Comparison of ENCODE assay signal across 27 cellular contexts in the genomic region with DNA sequence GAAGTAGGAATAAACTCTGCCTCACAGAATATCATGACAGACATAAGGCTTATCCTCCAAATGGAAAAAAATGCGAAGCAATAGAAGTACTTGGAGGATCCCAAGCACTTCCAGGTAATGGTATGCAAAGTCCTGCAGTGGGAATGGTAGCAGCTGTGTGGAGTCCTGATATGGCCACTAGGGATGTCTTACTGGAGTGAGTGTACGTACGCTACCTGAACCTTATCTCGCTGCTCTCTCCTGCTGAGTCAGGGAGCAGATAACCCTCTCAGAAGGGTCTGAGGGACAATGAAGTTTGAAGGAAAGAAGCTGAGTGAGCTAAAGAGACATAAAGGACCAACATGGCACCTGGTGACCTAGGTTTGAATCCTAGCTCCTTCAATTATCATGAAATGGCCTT. TPM values are rescaled to one million over a fixed set of nuclear protein-coding genes. Genes with fewer than 3 reads are reported as not detected.
DNase-seq lines count a peak whose midpoint lies in the region; ATAC-seq, FAIRE-seq and TF ChIP-seq lines count a peak whose summit lies in the region.
"Had no signal": no experiment of that assay in that cellular context is flagged by ENCODE, and none has a peak within 500 bp of the region (broad histone marks: within the 10 kb centered on the region; RNA-seq: fewer than 3 reads in every experiment).

No MANE protein-coding gene starts in this region.

- H4K20me1 ChIP-seq in HepG2 (ENCODE audit: insufficient read depth, low read length) (no peaks in the 10 kb centered on the region), H9 (ENCODE audit: control insufficient read depth, insufficient read depth, insufficient read length) (no peaks in the 10 kb centered on the region)
- H4K20me1 ChIP-seq: BLaER1 treated with 17β-estradiol and CSF1 and Interleukin-3, amounts not matched to agents 10 nM and 100 nM had no signal

- TF ChIP-seq EP300 in HepG2 (IDR thresholded peaks at IDR 0.05; ENCODE audit: low read depth in 2 of 2, low read length in 2 of 2) (no peak), HepG2 (CRISPR knock-in tag; IDR thresholded peaks at IDR 0.05; ENCODE audit: borderline replicate concordance) (no peak)

- H3K4me1 ChIP-seq in HepG2 (ENCODE audit: insufficient read depth, low read length) (no peaks in the 10 kb centered on the region), right lobe of liver (peaks cover 0 to 8% (median 0%) of the 10 kb centered on the region in 4 donors), H9 (ENCODE audit: insufficient read depth, low read length) (no peaks in the 10 kb centered on the region), body of pancreas (peaks cover 4% of the 10 kb centered on the region), pancreas (no peaks in the 10 kb centered on the region)
- H3K4me1 ChIP-seq: A549, SJSA1 had no signal

- no peak overlapping the region for H3K4me3 Mint-ChIP-seq in H9

- DNase-seq in HepG2 (ENCODE audit: low spot score), result no peak
- DNase-seq in right lobe of liver, result no peak
- no peak for DNase-seq in H9
- DNase-seq in body of pancreas, result peak; percentile 31 to 58 (median 47)
- peak in 4 of 6 donors; percentile 25 to 42 (median 28) for DNase-seq in pancreas
- DNase-seq in RWPE1 (ENCODE audit: low spot score), result no peak
- DNase-seq in SW 1271 (lab: John Stamatoyannopoulos, UW), result no peak
- DNase-seq: CD4-positive, alpha-beta memory T cell; COR-L47; DMS53; GOT3; HCEC 1CT; NCI-H1105 treated with DMSO at 0.1 percent for 48 hours; NCI-H146; NCI-H1930; NCI-H2107; NCI-H446; NCI-H524 treated with DMSO at 0.1 percent for 48 hours; NCI-H774; PC-3; Right ventricle myocardium superior had no signal

- in situ Hi-C loops in HepG2 (cut with HindIII; ENCODE audit: extremely low pct_ligation_motif_present, low pct_unique_long_range_greater_than_20kb), result no loop called here

- no peak overlapping the region for H2BK5ac ChIP-seq in H9 (ENCODE audit: insufficient read length, low read length)

- no peak overlapping the region for H2AFZ ChIP-seq in HepG2 (ENCODE audit: low read length)
- no peak overlapping the region for H2AFZ ChIP-seq in H9 (ENCODE audit: low read length)

- H3K4me1 Mint-ChIP-seq in H9, result no peaks in the 10 kb centered on the region

- no peaks in the 10 kb centered on the region; the same call in 1 of the 2 replicates for H3K27me3 Mint-ChIP-seq in H9 (ENCODE audit: low read depth)

- H4K91ac ChIP-seq in H9 (ENCODE audit: insufficient read length, low read depth, low read length), result no peak overlapping the region

- no peak overlapping the region for H3K27ac Mint-ChIP-seq in H9

- H3K23ac ChIP-seq in H9 (ENCODE audit: insufficient read length, low read depth, low read length), result no peak overlapping the region

- no peaks in the 10 kb centered on the region for H3K23me2 ChIP-seq in H9 (ENCODE audit: insufficient read length, low read depth, low read length, poor library complexity, severe bottlenecking)

- H3K4me2 ChIP-seq in HepG2 (ENCODE audit: low read depth, low read length) (no peak overlapping the region), H9 (ENCODE audit: insufficient read depth, insufficient read length, low read length) (no peak overlapping the region)
- H3K4me2 ChIP-seq: A549 had no signal

- H3K18ac ChIP-seq in H9 (ENCODE audit: insufficient read length, low read depth, low read length), result no peak overlapping the region

- H3K27me3 ChIP-seq in HepG2 (ENCODE audit: control insufficient read depth in 1 of 2, insufficient read depth in 2 of 2, low read length in 2 of 2) (no peaks in the 10 kb centered on the region), right lobe of liver (no peaks in the 10 kb centered on the region), H9 (ENCODE audit: insufficient read depth, low read length) (no peaks in the 10 kb centered on the region), body of pancreas (no peaks in the 10 kb centered on the region), pancreas (peaks cover 0 to 3% (median 0%) of the 10 kb centered on the region in 4 donors)
- H3K27me3 ChIP-seq: BLaER1 treated with 17β-estradiol and CSF1 and Interleukin-3, amounts not matched to agents 10 nM and 100 nM; SJSA1 had no signal

- CTCF ChIA-PET in HepG2 (lab: Yijun Ruan, JAX; ENCODE audit: low intra/inter-chr PET ratio, low total read pairs), result no interaction called here
- CTCF ChIA-PET in RWPE1 (lab: Yijun Ruan, JAX), result no interaction called here

- WGBS in HepG2 (ENCODE audit: low lambda C conversion rate), result 2% methylated on average over 4 of the region's 4 CpGs
- 73% methylated on average over 4 of the region's 4 CpGs for WGBS in right lobe of liver (ENCODE audit: insufficient coverage, low coverage, low lambda C conversion rate, missing lambda C conversion rate)
- no CpG with 5 or more reads among the region's 4 CpGs for WGBS in H9 (ENCODE audit: extremely low coverage, insufficient read length, low lambda C conversion rate)
- WGBS in body of pancreas, 2 donors, result 45 to 54% methylated on average over 4 of the region's 4 CpGs
- WGBS in pancreas, 2 donors, result 29 to 35% methylated on average over 4 of the region's 4 CpGs

- no peaks in the 10 kb centered on the region for H3K9me3 Mint-ChIP-seq in H9
- H3K9me3 Mint-ChIP-seq: CD4-positive, alpha-beta memory T cell had no signal

- no peak overlapping the region for H2BK12ac ChIP-seq in H9 (ENCODE audit: insufficient read length, low read depth, low read length)

- no peak overlapping the region for H3K9ac ChIP-seq in HepG2 (ENCODE audit: insufficient read depth, low read depth, low read length)
- no peak overlapping the region for H3K9ac ChIP-seq in H9 (ENCODE audit: extremely low read depth, insufficient read length, low read length)

- no peak overlapping the region for H3K56ac ChIP-seq in H9 (ENCODE audit: insufficient read length, low read depth, low read length)

- H3K79me2 ChIP-seq in HepG2 (ENCODE audit: insufficient read depth, low read length), result no peaks in the 10 kb centered on the region
- no peaks in the 10 kb centered on the region for H3K79me2 ChIP-seq in H9 (ENCODE audit: insufficient read depth, low read length)

- H3K4ac ChIP-seq in H9 (ENCODE audit: low read depth, low read length), result no peak overlapping the region

- TF ChIP-seq POLR2A in HepG2 (IDR thresholded peaks at IDR 0.05; ENCODE audit: insufficient read depth in 1 of 2, low read depth in 2 of 2, low read length in 2 of 2), result no peak
- no peak for TF ChIP-seq POLR2A in right lobe of liver (IDR thresholded peaks at IDR 0.05)
- TF ChIP-seq POLR2A in body of pancreas (IDR thresholded peaks at IDR 0.05), result no peak

- H3K36me3 ChIP-seq in HepG2 (replicated peaks in 1 of 2; ENCODE audit: control insufficient read depth in 1 of 2, insufficient read depth in 2 of 2, low read length in 2 of 2) (no peaks in the 10 kb centered on the region), right lobe of liver (no peaks in the 10 kb centered on the region), body of pancreas (replicated peaks in 1 of 2; ENCODE audit: insufficient read depth in 1 of 2, low read depth in 2 of 2) (no peaks in the 10 kb centered on the region), pancreas (no peaks in the 10 kb centered on the region)
- H3K36me3 ChIP-seq: BLaER1 treated with 17β-estradiol and CSF1 and Interleukin-3, amounts not matched to agents 10 nM and 100 nM; SJSA1 had no signal

- no peak overlapping the region for H4K8ac ChIP-seq in H9 (replicated peaks; ENCODE audit: insufficient read length, low read depth, low read length)

- no peak overlapping the region for H3T11ph ChIP-seq in H9 (ENCODE audit: low read length)

- H3K4me3 ChIP-seq in HepG2 (replicated peaks in 1 of 3; ENCODE audit: insufficient read depth in 1 of 3, low read depth in 2 of 3, low read length in 3 of 3), result no peak overlapping the region
- H3K4me3 ChIP-seq in right lobe of liver, result no peak overlapping the region
- no peak overlapping the region for H3K4me3 ChIP-seq in body of pancreas
- no peak overlapping the region for H3K4me3 ChIP-seq in pancreas
- H3K4me3 ChIP-seq: A549; BLaER1 treated with 17β-estradiol and CSF1 and Interleukin-3, amounts not matched to agents 10 nM and 100 nM; SJSA1 had no signal

- FAIRE-seq in HepG2 (lab: Jason Lieb, UNC), result no peak
- no peak for FAIRE-seq in pancreas (lab: Jason Lieb, UNC)
- FAIRE-seq: A549, G401.6 had no signal

- no TSS peak for BruUV-seq in HepG2 (replicated peaks; lab: Mats Ljungman, UMichigan)

- POLR2A ChIA-PET in HepG2 (lab: Yijun Ruan, JAX), result no interaction called here
- POLR2A ChIA-PET in RWPE1 (lab: Yijun Ruan, JAX; ENCODE audit: low non-redundant PET), result no interaction called here

- H4K5ac ChIP-seq in H9 (ENCODE audit: insufficient read length, low read depth, low read length), result no peak overlapping the region

- H3K27ac ChIP-seq in HepG2 (ENCODE audit: extremely low read length, insufficient read depth, low read length), result no peak overlapping the region
- no peak overlapping the region for H3K27ac ChIP-seq in right lobe of liver
- H3K27ac ChIP-seq in H9 (ENCODE audit: insufficient read length, low read depth, low read length), result no peak overlapping the region
- no peak overlapping the region for H3K27ac ChIP-seq in body of pancreas
- H3K27ac ChIP-seq in pancreas, result no peak overlapping the region
- no peak overlapping the region for H3K27ac ChIP-seq in RWPE1
- H3K27ac ChIP-seq: A549, SJSA1 had no signal

- no peaks in the 10 kb centered on the region for H3K36me3 Mint-ChIP-seq in H9 (ENCODE audit: insufficient read depth in 1 of 3, low read depth in 3 of 3)
- H3K36me3 Mint-ChIP-seq: CD4-positive, alpha-beta memory T cell had no signal

- H2BK120ac ChIP-seq in H9 (ENCODE audit: low read depth, low read length, poor library complexity, severe bottlenecking), result no peak overlapping the region

- no peak overlapping the region for H2BK20ac ChIP-seq in H9 (ENCODE audit: low read depth, low read length, poor library complexity, severe bottlenecking)

- TF ChIP-seq CTCF in HepG2 (CRISPR knock-in tag; IDR thresholded peaks at IDR 0.05), result no peak
- no peak for TF ChIP-seq CTCF in right lobe of liver (IDR thresholded peaks at IDR 0.05)
- TF ChIP-seq CTCF in H9 (conservative IDR thresholded peaks at IDR 0.05), result peak; percentile 24; the same call in 1 of the 3 replicates
- peak in 3 of 7 experiments; percentile 15 to 36 (median 18) for TF ChIP-seq CTCF in body of pancreas (IDR thresholded peaks at IDR 0.05)
- no peak for TF ChIP-seq CTCF in pancreas (IDR thresholded peaks at IDR 0.05)
- TF ChIP-seq CTCF in RWPE1 (conservative IDR thresholded peaks at IDR 0.05; ENCODE audit: low read depth), result no peak

- H2BK15ac ChIP-seq in H9 (ENCODE audit: low read depth, low read length), result no peak overlapping the region

- no peak overlapping the region for H3K14ac ChIP-seq in H9 (ENCODE audit: insufficient read depth, low read length)

- TF ChIP-seq RAD21 in HepG2 (CRISPR knock-in tag; IDR thresholded peaks at IDR 0.05), result no peak

- ATAC-seq in HepG2, result peak; percentile 78
- ATAC-seq in right lobe of liver, result no peak
- ATAC-seq in body of pancreas, result peak; percentile 59
- peak; percentile 66 to 85 (median 80) for ATAC-seq in pancreas
- ATAC-seq: A549, PC-3 had no signal

- no peak overlapping the region for H2AK5ac ChIP-seq in H9 (ENCODE audit: insufficient read length, low read length)

- H3K79me1 ChIP-seq in H9 (ENCODE audit: insufficient read depth, low read depth, low read length, poor library complexity, severe bottlenecking), result no peaks in the 10 kb centered on the region

- H3K9me3 ChIP-seq in HepG2 (ENCODE audit: low read length) (no peaks in the 10 kb centered on the region), right lobe of liver (no peaks in the 10 kb centered on the region), H9 (ENCODE audit: control insufficient read depth, low read depth, low read length) (no peaks in the 10 kb centered on the region), body of pancreas (no peaks in the 10 kb centered on the region), pancreas (no peaks in the 10 kb centered on the region)
- H3K9me3 ChIP-seq: A549; BLaER1 treated with 17β-estradiol and CSF1 and Interleukin-3, amounts not matched to agents 10 nM and 100 nM; SJSA1 had no signal

- intact Hi-C loops in HepG2 (cut with micrococcal nuclease; ENCODE audit: unreplicated experiment), result no loop called here
- intact Hi-C loops in right lobe of liver (cut with DNase I), result no loop called here
- intact Hi-C loops in body of pancreas (cut with DNase I), result no loop called here
- intact Hi-C loops in pancreas (cut with DNase I), result no loop called here

RNA-seq across cellular contexts. Expression of gene CH25H, which starts 42.2 kb away (rescaled TPM):
- not detected in 2 replicates for total RNA-seq in HepG2 (2016; rRNA removed; fragmentation: Illumina TruSeq; extraction: Trizol)
- total RNA-seq in HepG2 (2016; cell fraction: cytosol; rRNA removed; fragmentation: Illumina TruSeq; extraction: Trizol; ENCODE audit: low read depth), result not detected in 2 replicates
- not detected in 2 replicates for total RNA-seq in HepG2 (2016; cell fraction: insoluble cytoplasmic fraction; rRNA removed; fragmentation: Illumina TruSeq; extraction: Trizol)
- not detected in 2 replicates for total RNA-seq in HepG2 (2016; cell fraction: membrane; rRNA removed; fragmentation: Illumina TruSeq; extraction: Trizol)
- total RNA-seq in HepG2 (2016; cell fraction: nucleus; rRNA removed; fragmentation: Illumina TruSeq; extraction: Trizol), result not detected in 2 replicates
- polyA plus RNA-seq in HepG2 (2011; rRNA removed), result not detected in 2 replicates
- not detected in 2 replicates for polyA plus RNA-seq in HepG2 (2011; cell fraction: cytosol; rRNA removed)
- polyA plus RNA-seq in HepG2 (2011; cell fraction: nucleus; rRNA removed), result not detected in 2 replicates
- polyA plus RNA-seq in HepG2 (2012), result not detected in 2 replicates
- polyA plus RNA-seq in HepG2 (2016; cell fraction: cytosol; fragmentation: Illumina TruSeq; extraction: Trizol; ENCODE audit: low read depth), result not detected in 2 replicates
- polyA plus RNA-seq in HepG2 (2016; cell fraction: insoluble cytoplasmic fraction; fragmentation: Illumina TruSeq; extraction: Trizol; ENCODE audit: low read depth), result not detected in 2 replicates
- not detected in 2 replicates for polyA plus RNA-seq in HepG2 (2016; cell fraction: membrane; fragmentation: Illumina TruSeq; extraction: Trizol; ENCODE audit: low read depth)
- polyA plus RNA-seq in HepG2 (2016; cell fraction: nucleus; fragmentation: Illumina TruSeq; extraction: Trizol; ENCODE audit: insufficient read depth, low read depth), result not detected in 2 replicates
- not detected in 2 replicates for polyA minus RNA-seq in HepG2 (2011; rRNA and poly(A)+ RNA removed; ENCODE audit: low replicate concordance)
- polyA minus RNA-seq in HepG2 (2011; cell fraction: cytosol; rRNA and poly(A)+ RNA removed), result not detected in 2 replicates
- not detected in 2 replicates for polyA minus RNA-seq in HepG2 (2011; cell fraction: nucleus; rRNA and poly(A)+ RNA removed)
- 1 to 10 TPM in 1 of 6 experiments, under 1 TPM in 3, not detected in 2; 0.31 to 1.2 (median 0.60) TPM for total RNA-seq in right lobe of liver
- total RNA-seq in H9 (2021), result 0.88 and 1.0 TPM in 2 replicates
- total RNA-seq in body of pancreas, result 1 to 10 TPM; 1.0 to 2.0 TPM
- 1 to 10 TPM in 1 of 6 donors, under 1 TPM in 4, not detected in 1; 0.32 to 1.9 (median 0.46) TPM for total RNA-seq in pancreas
- under 1 TPM; 0.49 to 0.92 TPM for polyA plus RNA-seq in pancreas
- total RNA-seq: CD4-positive, alpha-beta memory T cell; HT1080; MCF 10A; PC-3 had no signal
- polyA plus RNA-seq: A549 had no signal

Comparison
In these comparisons a context has a peak if more than half of its experiments do, and no peak if none do; other contexts are left out.
1. ATAC-seq: peak in HepG2 (single experiment), body of pancreas (single experiment) and pancreas (4 of 4); none in right lobe of liver (0 of 4).
2. DNase-seq: peak in body of pancreas (4 of 4) and pancreas (4 of 6); none in HepG2 (single experiment), right lobe of liver (0 of 3), H9 (single experiment), RWPE1 (single experiment) and SW 1271 (0 of 2).